1 cellular context compared by ENCODE assay signal in the genomic region with DNA sequence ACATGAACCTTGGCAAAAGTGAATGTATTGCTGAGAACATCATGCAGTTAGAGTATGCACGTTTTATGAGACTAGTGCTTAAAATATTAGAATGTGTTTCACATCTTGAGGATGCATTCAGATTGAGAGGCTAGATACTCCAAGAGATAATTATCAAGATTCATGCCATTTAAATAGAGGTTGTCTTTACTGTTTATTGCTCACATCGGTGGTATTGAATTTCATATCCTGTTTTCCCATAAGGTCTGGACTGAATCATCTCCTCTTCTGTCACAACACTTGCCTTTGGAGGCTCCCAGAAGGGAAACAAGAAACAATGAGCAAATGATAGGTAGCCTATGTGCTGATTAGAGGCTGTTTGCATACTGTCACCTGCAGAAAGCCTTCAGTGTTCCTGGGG.
TF ChIP-seq lines count a peak whose summit lies in the region.

No MANE protein-coding gene starts in this region.

TF ChIP-seq in WTC11, 78 proteins besides CTCF, POLR2A, EP300 and RAD21 (continued from another document):
- TF ChIP-seq, protein P1, sequence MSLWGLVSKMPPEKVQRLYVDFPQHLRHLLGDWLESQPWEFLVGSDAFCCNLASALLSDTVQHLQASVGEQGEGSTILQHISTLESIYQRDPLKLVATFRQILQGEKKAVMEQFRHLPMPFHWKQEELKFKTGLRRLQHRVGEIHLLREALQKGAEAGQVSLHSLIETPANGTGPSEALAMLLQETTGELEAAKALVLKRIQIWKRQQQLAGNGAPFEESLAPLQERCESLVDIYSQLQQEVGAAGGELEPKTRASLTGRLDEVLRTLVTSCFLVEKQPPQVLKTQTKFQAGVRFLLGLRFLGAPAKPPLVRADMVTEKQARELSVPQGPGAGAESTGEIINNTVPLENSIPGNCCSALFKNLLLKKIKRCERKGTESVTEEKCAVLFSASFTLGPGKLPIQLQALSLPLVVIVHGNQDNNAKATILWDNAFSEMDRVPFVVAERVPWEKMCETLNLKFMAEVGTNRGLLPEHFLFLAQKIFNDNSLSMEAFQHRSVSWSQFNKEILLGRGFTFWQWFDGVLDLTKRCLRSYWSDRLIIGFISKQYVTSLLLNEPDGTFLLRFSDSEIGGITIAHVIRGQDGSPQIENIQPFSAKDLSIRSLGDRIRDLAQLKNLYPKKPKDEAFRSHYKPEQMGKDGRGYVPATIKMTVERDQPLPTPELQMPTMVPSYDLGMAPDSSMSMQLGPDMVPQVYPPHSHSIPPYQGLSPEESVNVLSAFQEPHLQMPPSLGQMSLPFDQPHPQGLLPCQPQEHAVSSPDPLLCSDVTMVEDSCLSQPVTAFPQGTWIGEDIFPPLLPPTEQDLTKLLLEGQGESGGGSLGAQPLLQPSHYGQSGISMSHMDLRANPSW (CRISPR knock-in tag; conservative IDR thresholded peaks at IDR 0.05; ENCODE audit: low read depth) = no peak
- no peak for TF ChIP-seq ELF4 (CRISPR knock-in tag; IDR thresholded peaks at IDR 0.05; ENCODE audit: low read depth)
- TF ChIP-seq, protein P2, sequence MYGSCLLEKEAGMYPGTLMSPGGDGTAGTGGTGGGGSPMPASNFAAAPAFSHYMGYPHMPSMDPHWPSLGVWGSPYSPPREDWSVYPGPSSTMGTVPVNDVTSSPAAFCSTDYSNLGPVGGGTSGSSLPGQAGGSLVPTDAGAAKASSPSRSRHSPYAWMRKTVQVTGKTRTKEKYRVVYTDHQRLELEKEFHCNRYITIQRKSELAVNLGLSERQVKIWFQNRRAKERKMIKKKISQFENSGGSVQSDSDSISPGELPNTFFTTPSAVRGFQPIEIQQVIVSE (CRISPR knock-in tag; IDR thresholded peaks at IDR 0.05; ENCODE audit: borderline replicate concordance) = no peak
TF ChIP-seq in WTC11: peak in this region for 0.
